Comparison of ENCODE assay signal across 7 cellular contexts in the genomic region with DNA sequence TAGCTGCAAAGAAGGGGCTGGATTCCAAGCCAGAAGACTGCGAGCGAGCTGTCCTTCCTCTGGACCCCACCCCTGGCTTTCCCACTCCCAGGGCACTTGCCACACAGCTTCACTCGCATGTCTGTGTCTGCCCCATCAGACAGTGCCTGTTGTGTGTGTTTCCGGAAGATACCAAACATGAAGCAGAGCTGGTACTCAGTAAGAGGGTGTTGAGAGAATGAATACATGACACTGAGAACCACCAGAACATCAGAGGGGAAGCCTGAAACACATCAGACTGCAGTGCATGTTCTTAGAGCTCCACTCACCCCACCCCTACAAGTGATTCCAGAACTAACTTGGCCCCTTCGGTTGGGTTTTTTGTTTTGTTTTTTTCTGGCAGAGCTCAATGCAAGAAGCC.
"Had no signal": no experiment of that assay in that cellular context is flagged by ENCODE, and none has a peak within 500 bp of the region (broad histone marks: within the 10 kb centered on the region; RNA-seq: fewer than 3 reads in every experiment).

No MANE protein-coding gene starts in this region.

- DNase-seq: H9, HCEC 1CT had no signal

- H2AFZ ChIP-seq: GM23338 had no signal

- H3K27ac ChIP-seq: HL-60 had no signal

- H3K4me3 ChIP-seq: GM23338 had no signal

- H3K4me2 ChIP-seq: GM23338 had no signal

- FAIRE-seq: H1, H54, HepG2 had no signal

- ATAC-seq: GM23338, HepG2 had no signal
